In the genomic region with DNA sequence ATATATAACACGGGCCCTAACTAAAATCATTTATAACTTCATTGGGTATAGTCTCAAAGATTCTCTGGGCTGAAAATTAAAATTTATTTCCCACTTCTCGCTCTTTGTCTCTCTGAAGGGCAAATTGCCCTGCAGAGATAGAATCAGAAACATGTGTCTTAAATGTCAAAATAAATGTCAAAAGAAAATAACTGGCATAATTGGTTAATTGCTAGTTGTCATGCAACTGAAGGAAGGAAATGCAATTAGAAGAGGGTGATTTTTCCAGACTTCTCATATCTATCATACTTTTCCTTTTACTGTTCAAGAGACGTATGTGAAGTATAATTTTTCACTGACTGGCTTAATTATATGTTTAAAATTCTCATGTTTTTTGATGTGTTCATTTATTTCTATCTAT, we compare ENCODE assay signal across 21 cellular contexts.
"Had no signal": no experiment of that assay in that cellular context is flagged by ENCODE, and none has a peak within 500 bp of the region (broad histone marks: within the 10 kb centered on the region; RNA-seq: fewer than 3 reads in every experiment).

No MANE protein-coding gene starts in this region.

- H3K4me3 ChIP-seq: cardiac muscle cell had no signal

- H3K27ac ChIP-seq: brain microvascular endothelial cell, cardiac muscle cell had no signal

- ATAC-seq: activated CD8-positive, alpha-beta memory T cell treated with anti-CD3 and anti-CD28 coated beads, Interleukin-2, amount 10 ng/mL, durations not matched to agents 7 days and 5 days; activated T-cell treated with anti-CD3 and anti-CD28 coated beads, Interleukin-2, amount 50 U/mL, for 4 hours; WTC11 had no signal

- H3K27me3 Mint-ChIP-seq: activated CD4-positive, alpha-beta T cell treated with anti-CD3 and anti-CD28 coated beads, Interleukin-2, amount 10 ng/mL, durations not matched to agents 24 days and 14 days; activated CD8-positive, alpha-beta memory T cell treated with anti-CD3 and anti-CD28 coated beads, Interleukin-2, amount 10 ng/mL, durations not matched to agents 7 days and 5 days; activated naive CD8-positive, alpha-beta T cell had no signal

- H3K4me3 Mint-ChIP-seq: activated CD4-positive, alpha-beta T cell treated with anti-CD3 and anti-CD28 coated beads, Interleukin-2, amount 10 ng/mL, durations not matched to agents 24 days and 14 days; activated CD8-positive, alpha-beta memory T cell treated with anti-CD3 and anti-CD28 coated beads, Interleukin-2, amount 10 ng/mL, durations not matched to agents 7 days and 5 days; activated naive CD4-positive, alpha-beta T cell treated with anti-CD3 and anti-CD28 coated beads for 36 hours; activated naive CD8-positive, alpha-beta T cell; activated T-cell treated with anti-CD3 and anti-CD28 coated beads, Interleukin-2, amount 50 U/mL, for 4 hours; T-helper 1 cell treated with Interleukin-12 subunit alpha and Interleukin-12 subunit beta and Interleukin-4 antibody, amounts not matched to agents 30 μg/mL and 1 μg/mL, for 36 hours; WTC11 had no signal

- H3K27ac Mint-ChIP-seq: activated CD4-positive, alpha-beta T cell treated with anti-CD3 and anti-CD28 coated beads, Interleukin-2, amount 10 ng/mL, durations not matched to agents 24 days and 14 days; activated CD8-positive, alpha-beta memory T cell treated with anti-CD3 and anti-CD28 coated beads, Interleukin-2, amount 10 ng/mL, durations not matched to agents 7 days and 5 days; activated naive CD4-positive, alpha-beta T cell treated with anti-CD3 and anti-CD28 coated beads for 36 hours; activated naive CD8-positive, alpha-beta T cell; T-helper 1 cell treated with Interleukin-12 subunit alpha and Interleukin-12 subunit beta and Interleukin-4 antibody, amounts not matched to agents 30 μg/mL and 1 μg/mL, for 36 hours; WTC11 had no signal

- H3K36me3 Mint-ChIP-seq: activated CD8-positive, alpha-beta memory T cell treated with anti-CD3 and anti-CD28 coated beads, Interleukin-2, amount 10 ng/mL, durations not matched to agents 7 days and 5 days; activated naive CD8-positive, alpha-beta T cell had no signal

- H3K36me3 ChIP-seq: brain microvascular endothelial cell, cardiac muscle cell had no signal

- DNase-seq: activated CD4-positive, alpha-beta T cell treated with anti-CD3 and anti-CD28 coated beads for 1 hour; activated CD4-positive, alpha-beta T cell treated with anti-CD3 and anti-CD28 coated beads, Interleukin-2, amount 10 ng/mL, durations not matched to agents 24 days and 14 days; activated CD4-positive, alpha-beta T cell treated with anti-CD3 and anti-CD28 coated beads, Interleukin-2, amount 50 U/mL, for 48 hours; activated CD8-positive, alpha-beta memory T cell treated with anti-CD3 and anti-CD28 coated beads, Interleukin-2, amount 10 ng/mL, durations not matched to agents 7 days and 5 days; activated gamma-delta T cell; activated naive CD4-positive, alpha-beta T cell treated with anti-CD3 and anti-CD28 coated beads for 36 hours; activated T-cell treated with anti-CD3 and anti-CD28 coated beads, Interleukin-2, amount 50 U/mL, for 4 hours; brain microvascular endothelial cell; KBM-7; NCI-H1092; NCI-H146; NCI-H187 treated with DMSO at 0.1 percent for 48 hours; NCI-H2081 treated with DMSO at 0.1 percent for 48 hours; NCI-H446; NCI-H524; NCI-H748 treated with DMSO at 0.1 percent for 48 hours; SIG-M5 had no signal

- H3K4me1 Mint-ChIP-seq: activated CD4-positive, alpha-beta T cell treated with anti-CD3 and anti-CD28 coated beads, Interleukin-2, amount 10 ng/mL, durations not matched to agents 24 days and 14 days; activated CD8-positive, alpha-beta memory T cell treated with anti-CD3 and anti-CD28 coated beads, Interleukin-2, amount 10 ng/mL, durations not matched to agents 7 days and 5 days; WTC11 had no signal
